16 cellular contexts compared by ENCODE assay signal in the genomic region with DNA sequence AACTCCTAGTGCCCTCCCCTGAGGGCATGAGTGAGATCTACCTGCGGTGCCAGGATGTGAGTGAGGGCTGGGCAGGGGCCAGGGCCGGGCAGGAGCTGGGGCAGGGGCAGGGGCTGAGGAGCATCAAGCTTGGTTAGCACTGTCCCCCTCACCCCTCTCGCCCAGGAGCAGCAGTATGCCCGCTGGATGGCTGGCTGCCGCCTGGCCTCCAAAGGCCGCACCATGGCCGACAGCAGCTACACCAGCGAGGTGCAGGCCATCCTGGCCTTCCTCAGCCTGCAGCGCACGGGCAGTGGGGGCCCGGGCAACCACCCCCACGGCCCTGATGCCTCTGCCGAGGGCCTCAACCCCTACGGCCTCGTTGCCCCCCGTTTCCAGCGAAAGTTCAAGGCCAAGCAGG. TPM values are rescaled to one million over a fixed set of nuclear protein-coding genes. Genes with fewer than 3 reads are reported as not detected.
DNase-seq lines count a peak whose midpoint lies in the region; ATAC-seq and TF ChIP-seq lines count a peak whose summit lies in the region.
"Had no signal": no experiment of that assay in that cellular context is flagged by ENCODE, and none has a peak within 500 bp of the region (broad histone marks: within the 10 kb centered on the region; RNA-seq: fewer than 3 reads in every experiment).

No MANE protein-coding gene starts in this region.

- peaks cover 17% of the 10 kb centered on the region for H3K79me1 ChIP-seq in mesenchymal stem cell (replicated peaks; ENCODE audit: low read length, poor library complexity, severe bottlenecking)

- no peak overlapping the region for H2BK12ac ChIP-seq in mesenchymal stem cell (ENCODE audit: low read length in 2 of 2)

- TF ChIP-seq CTCF in 22Rv1 (IDR thresholded peaks at IDR 0.05) (no peak), VCaP (conservative IDR thresholded peaks at IDR 0.05) (no peak)

- 97% methylated on average over 17 of the region's 17 CpGs for WGBS in mesenchymal stem cell

- no peaks in the 10 kb centered on the region for H3K27me3 ChIP-seq in mesenchymal stem cell (ENCODE audit: control insufficient read depth in 1 of 2, insufficient read depth in 1 of 2, low read length in 2 of 2)
- H3K27me3 ChIP-seq: BE2C, SJCRH30 had no signal

- H2AK5ac ChIP-seq in mesenchymal stem cell (ENCODE audit: low read length, severe bottlenecking), result no peak overlapping the region

- no peak overlapping the region for H3K4me2 ChIP-seq in mesenchymal stem cell (ENCODE audit: low read length, poor library complexity, severe bottlenecking)

- H3K23ac ChIP-seq in mesenchymal stem cell (ENCODE audit: low read length in 2 of 2), result no peak overlapping the region

- H3K18ac ChIP-seq in mesenchymal stem cell (ENCODE audit: low read depth in 1 of 2, low read length in 2 of 2), result no peak overlapping the region

- no peak overlapping the region for H4K8ac ChIP-seq in mesenchymal stem cell (ENCODE audit: low read length)

- H3K36me3 ChIP-seq in mesenchymal stem cell (ENCODE audit: control insufficient read depth in 1 of 2, insufficient read depth in 2 of 2, low read depth in 1 of 2, low read length in 2 of 2), result peaks cover 23 to 41% of the 10 kb centered on the region in 2 experiments
- H3K36me3 ChIP-seq: BE2C, SJCRH30 had no signal

- H3K4ac ChIP-seq in mesenchymal stem cell (ENCODE audit: low read depth in 1 of 2, low read length in 2 of 2), result no peak overlapping the region

- no peak for ATAC-seq in sciatic nerve

- no peak overlapping the region for H2BK120ac ChIP-seq in mesenchymal stem cell (ENCODE audit: low read depth, low read length)

- no peaks in the 10 kb centered on the region for H3K9me3 ChIP-seq in mesenchymal stem cell (ENCODE audit: control insufficient read depth, low read length)
- H3K9me3 ChIP-seq: BE2C, SJCRH30 had no signal

- no peak overlapping the region for H2AFZ ChIP-seq in mesenchymal stem cell (ENCODE audit: low read depth, low read length)

- H3K9ac ChIP-seq in mesenchymal stem cell (ENCODE audit: low read length), result no peak overlapping the region

- H2BK5ac ChIP-seq in mesenchymal stem cell (ENCODE audit: low read depth, low read length, poor library complexity, severe bottlenecking), result no peak overlapping the region

- H3K4me3 ChIP-seq in mesenchymal stem cell (ENCODE audit: insufficient read depth in 1 of 2, low read depth in 1 of 2, low read length in 2 of 2), result no peak overlapping the region
- H3K4me3 ChIP-seq: SJCRH30 had no signal

- intact Hi-C loops in sciatic nerve (cut with DNase I), result no loop called here

- no peak overlapping the region for H3K14ac ChIP-seq in mesenchymal stem cell (ENCODE audit: low read length in 2 of 2)

- DNase-seq in mesenchymal stem cell, result no peak
- DNase-seq in sciatic nerve (ENCODE audit: low spot score), result no peak
- no peak for DNase-seq in NCI-H69 (lab: John Stamatoyannopoulos, UW)
- DNase-seq: BE2C; EL; GF-D8; IMR-90; NCI-H1105 treated with DMSO at 0.1 percent for 48 hours; NCI-H2029 treated with DMSO at 0.1 percent for 48 hours; NCI-H226; NCI-H510A treated with DMSO at 0.1 percent for 48 hours; NCI-H774; NK-92 treated with Interleukin-12 subunit alpha and Interleukin-12 subunit beta, amount 100 ng/mL, for 24 hours; SJCRH30 had no signal

- peaks cover 25% of the 10 kb centered on the region for H3K4me1 ChIP-seq in mesenchymal stem cell (ENCODE audit: control insufficient read depth, insufficient read depth, low read depth, low read length)

- H2BK15ac ChIP-seq in mesenchymal stem cell (ENCODE audit: low read depth, poor library complexity, severe bottlenecking), result no peak overlapping the region

- peak overlapping the region; percentile 56 for H4K91ac ChIP-seq in mesenchymal stem cell (ENCODE audit: low read length)

- peak overlapping the region; percentile 95 for H3K27ac ChIP-seq in 22Rv1
- peak overlapping the region; percentile 80 for H3K27ac ChIP-seq in VCaP
- H3K27ac ChIP-seq in mesenchymal stem cell (ENCODE audit: low read length, poor library complexity, severe bottlenecking), result no peak overlapping the region
- H3K27ac ChIP-seq: SJCRH30 had no signal

RNA-seq across cellular contexts. Expression of gene TRPT1, which starts 5.7 kb away (rescaled TPM):
- polyA plus RNA-seq in mesenchymal stem cell (2013, experiment 1 of 2), result 59.3 TPM
- polyA plus RNA-seq in mesenchymal stem cell (2013, experiment 2 of 2), result 55.7 TPM
- total RNA-seq in sciatic nerve, result 20.6 TPM

RNA-seq across cellular contexts. Expression of gene NUDT22, which starts 5.8 kb away (rescaled TPM):
- 81.2 TPM for polyA plus RNA-seq in mesenchymal stem cell (2013, experiment 1 of 2)
- 80.4 TPM for polyA plus RNA-seq in mesenchymal stem cell (2013, experiment 2 of 2)
- 28.0 TPM for total RNA-seq in sciatic nerve

RNA-seq across cellular contexts. Expression of gene DNAJC4, which starts 10.1 kb away (rescaled TPM):
- 38.5 TPM for polyA plus RNA-seq in mesenchymal stem cell (2013, experiment 1 of 2)
- polyA plus RNA-seq in mesenchymal stem cell (2013, experiment 2 of 2), result 36.7 TPM
- total RNA-seq in sciatic nerve, result 30.4 TPM

RNA-seq across cellular contexts. Expression of gene FERMT3, which starts 13.8 kb away (rescaled TPM):
- polyA plus RNA-seq in mesenchymal stem cell (2013, experiment 1 of 2), result 0.79 TPM
- 0.73 TPM for polyA plus RNA-seq in mesenchymal stem cell (2013, experiment 2 of 2)
- total RNA-seq in sciatic nerve, result 20.7 TPM

RNA-seq across cellular contexts. Expression of gene VEGFB, which starts 14.1 kb away (rescaled TPM):
- 139 TPM for polyA plus RNA-seq in mesenchymal stem cell (2013, experiment 1 of 2)
- 137 TPM for polyA plus RNA-seq in mesenchymal stem cell (2013, experiment 2 of 2)
- 134 TPM for total RNA-seq in sciatic nerve
